9 cellular contexts compared by ENCODE assay signal in genomic region chr12:57753938-57754337, GRCh38. TPM values are rescaled to one million over a fixed set of nuclear protein-coding genes. Genes with fewer than 3 reads are reported as not detected.
DNase-seq lines count a peak whose midpoint lies in the region; TF ChIP-seq lines count a peak whose summit lies in the region.
"Had no signal": no experiment of that assay in that cellular context is flagged by ENCODE, and none has a peak within 500 bp of the region (broad histone marks: within the 10 kb centered on the region; RNA-seq: fewer than 3 reads in every experiment).

No MANE protein-coding gene starts in this region.

- H3K4me3 ChIP-seq in Caco-2 (ENCODE audit: low read depth, low read length) (no peak overlapping the region), Karpas-422 (ENCODE audit: low read length) (peak overlapping the region; percentile 77; the same call in 1 of the 2 replicates)

- H2AFZ ChIP-seq in Karpas-422 (ENCODE audit: low read length) = no peak overlapping the region

- H3K27ac Mint-ChIP-seq in Caco-2 (ENCODE audit: unreplicated experiment) (peak overlapping the region; percentile 45), brain (peak overlapping the region; percentile 90 to 99 (median 99)), neural crest cell (ENCODE audit: unreplicated experiment) (no peak overlapping the region)

- H3K27me3 Mint-ChIP-seq in Caco-2 (ENCODE audit: insufficient read depth, unreplicated experiment) (no peaks in the 10 kb centered on the region), brain (peaks cover 12% of the 10 kb centered on the region), neural crest cell (ENCODE audit: low read depth) (peaks cover 46% of the 10 kb centered on the region)

- peaks cover 45% of the 10 kb centered on the region for H3K79me2 ChIP-seq in Karpas-422 (ENCODE audit: low read length)

- H3K9me3 Mint-ChIP-seq in Caco-2 (ENCODE audit: unreplicated experiment) = no peaks in the 10 kb centered on the region
- H3K9me3 Mint-ChIP-seq in brain = peaks cover 0 to 10% (median 0%) of the 10 kb centered on the region in 5 experiments
- no peaks in the 10 kb centered on the region for H3K9me3 Mint-ChIP-seq in neural crest cell

- H3K27me3 ChIP-seq in Caco-2 (replicated peaks; ENCODE audit: control insufficient read depth, insufficient read depth, low read length) (no peaks in the 10 kb centered on the region), Karpas-422 (ENCODE audit: low read length) (no peaks in the 10 kb centered on the region)

- CTCF ChIA-PET in Caco-2 (lab: Charles Lee) = no interaction called here

- no peak for TF ChIP-seq CTCF in Caco-2 (IDR thresholded peaks at IDR 0.05; ENCODE audit: insufficient read depth in 1 of 2, low read depth in 1 of 2, low read length in 1 of 2, severe bottlenecking in 1 of 2, unreplicated experiment in 1 of 2)
- no peak for TF ChIP-seq CTCF in brain (conservative IDR thresholded peaks at IDR 0.05)
- TF ChIP-seq CTCF in neural crest cell (conservative IDR thresholded peaks at IDR 0.05) = no peak

- BruUV-seq in Caco-2 (replicated peaks; lab: Mats Ljungman, UMichigan) = no TSS peak

- H3K4me3 Mint-ChIP-seq in Caco-2 (ENCODE audit: unreplicated experiment) (peak overlapping the region; percentile 82), brain (peak overlapping the region; percentile 98 to 99 (median 99)), neural crest cell (peak overlapping the region; percentile 98)

- peak overlapping the region; percentile 74 for H3K4me2 ChIP-seq in Karpas-422 (ENCODE audit: low read depth, low read length, poor library complexity, severe bottlenecking)

- H3K4me1 ChIP-seq in Caco-2 = peaks cover 16% of the 10 kb centered on the region; the same call in 1 of the 2 replicates
- H3K4me1 ChIP-seq in Karpas-422 (ENCODE audit: low read length) = peaks cover 42% of the 10 kb centered on the region

- DNase-seq in Caco-2 = no peak
- peak; percentile 53 for DNase-seq in Karpas-422
- no peak for DNase-seq in neural crest cell (ENCODE audit: low read depth, low spot score)
- DNase-seq in globus pallidus (ENCODE audit: low spot score) = no peak
- no peak for DNase-seq in NCI-H2196 (lab: John Stamatoyannopoulos, UW; ENCODE audit: unreplicated experiment)
- DNase-seq in dedifferentiated amniotic fluid mesenchymal stem cell (ENCODE audit: extremely low spot score) = no peak
- DNase-seq: cortex of kidney, posterior cingulate gyrus had no signal

- no peaks in the 10 kb centered on the region for H4K20me1 ChIP-seq in Karpas-422 (ENCODE audit: insufficient read depth, low read depth, low read length)

- intact Hi-C loops in Caco-2 (cut with micrococcal nuclease; ENCODE audit: unreplicated experiment) = loop anchor here (2.0 kb wide), 1 partner anchor 13 kb away; the partner anchor contains the start of gene CYP27B1

- H3K9me3 ChIP-seq in Caco-2 (no peaks in the 10 kb centered on the region), Karpas-422 (ENCODE audit: low read length) (no peaks in the 10 kb centered on the region)

- no peaks in the 10 kb centered on the region for H3K9me2 ChIP-seq in Karpas-422 (replicated peaks; ENCODE audit: insufficient read depth, low read length)

- peak overlapping the region; percentile 67 for H3K27ac ChIP-seq in Karpas-422 (ENCODE audit: low read length)

- H3K9ac ChIP-seq in Karpas-422 (ENCODE audit: low read length) = peak overlapping the region; percentile 62

- H3K36me3 ChIP-seq in Caco-2 (ENCODE audit: control insufficient read depth, insufficient read depth, low read length) = peaks cover 3% of the 10 kb centered on the region; the same call in 1 of the 2 replicates
- peaks cover 32% of the 10 kb centered on the region for H3K36me3 ChIP-seq in Karpas-422 (ENCODE audit: insufficient read depth, low read length)

- H3K4me1 Mint-ChIP-seq in Caco-2 (ENCODE audit: low read depth, unreplicated experiment) = peaks cover 27% of the 10 kb centered on the region
- peaks cover 58% of the 10 kb centered on the region for H3K4me1 Mint-ChIP-seq in brain
- H3K4me1 Mint-ChIP-seq in neural crest cell = peaks cover 53% of the 10 kb centered on the region

- H3K36me3 Mint-ChIP-seq in Caco-2 (ENCODE audit: insufficient read depth, unreplicated experiment) (peaks cover 44% of the 10 kb centered on the region), brain (peaks cover 43% of the 10 kb centered on the region), neural crest cell (ENCODE audit: low read depth) (peaks cover 18% of the 10 kb centered on the region)

- POLR2A ChIA-PET in Caco-2 (lab: Charles Lee) = no interaction called here

RNA-seq across cellular contexts. Expression of gene MARCHF9, which starts 1.0 kb away (rescaled TPM):
- total RNA-seq in Caco-2 (2022) (11.0 and 12.0 TPM in 2 replicates), neural crest cell (16.7 and 18.8 TPM in 2 replicates)
- 30.3 and 45.9 TPM in 2 replicates for total RNA-seq in Karpas-422 (2014; rRNA removed; shearing (Covaris generic); ENCODE audit: low replicate concordance)
- polyA plus RNA-seq in brain (ENCODE audit: insufficient read depth, low read depth, low replicate concordance) = 26.0 TPM

RNA-seq across cellular contexts. Expression of gene CDK4, which starts 1.8 kb away (rescaled TPM):
- total RNA-seq in Caco-2 (2022) (205 and 210 TPM in 2 replicates), neural crest cell (332 and 333 TPM in 2 replicates)
- total RNA-seq in Karpas-422 (2014; rRNA removed; shearing (Covaris generic); ENCODE audit: low replicate concordance) = 154 and 164 TPM in 2 replicates
- 240 TPM for polyA plus RNA-seq in brain (ENCODE audit: insufficient read depth, low read depth, low replicate concordance)

RNA-seq across cellular contexts. Expression of gene TSPAN31, which starts 9.1 kb away (rescaled TPM):
- total RNA-seq in Caco-2 (2022) (20.6 and 23.3 TPM in 2 replicates), neural crest cell (23.5 and 26.9 TPM in 2 replicates)
- total RNA-seq in Karpas-422 (2014; rRNA removed; shearing (Covaris generic); ENCODE audit: low replicate concordance) = 33.3 and 42.7 TPM in 2 replicates
- 38.4 TPM for polyA plus RNA-seq in brain (ENCODE audit: insufficient read depth, low read depth, low replicate concordance)

RNA-seq across cellular contexts. Expression of gene CYP27B1, which starts 12.9 kb away (rescaled TPM):
- 6.9 and 7.1 TPM in 2 replicates for total RNA-seq in Caco-2 (2022)
- 0.86 and 3.5 TPM in 2 replicates for total RNA-seq in Karpas-422 (2014; rRNA removed; shearing (Covaris generic); ENCODE audit: low replicate concordance)
- polyA plus RNA-seq in brain (ENCODE audit: insufficient read depth, low read depth, low replicate concordance) = not detected
- 3.2 and 4.2 TPM in 2 replicates for total RNA-seq in neural crest cell

RNA-seq across cellular contexts. Expression of gene AGAP2, which starts 15.4 kb away (rescaled TPM):
- total RNA-seq in Caco-2 (2022) (0.09 TPM in 1 of 2 replicates, not detected in the other), neural crest cell (3.9 and 4.1 TPM in 2 replicates)
- total RNA-seq in Karpas-422 (2014; rRNA removed; shearing (Covaris generic); ENCODE audit: low replicate concordance) = 6.7 and 12.0 TPM in 2 replicates
- 37.8 TPM for polyA plus RNA-seq in brain (ENCODE audit: insufficient read depth, low read depth, low replicate concordance)
